1 cellular context compared by ENCODE assay signal in the genomic region with DNA sequence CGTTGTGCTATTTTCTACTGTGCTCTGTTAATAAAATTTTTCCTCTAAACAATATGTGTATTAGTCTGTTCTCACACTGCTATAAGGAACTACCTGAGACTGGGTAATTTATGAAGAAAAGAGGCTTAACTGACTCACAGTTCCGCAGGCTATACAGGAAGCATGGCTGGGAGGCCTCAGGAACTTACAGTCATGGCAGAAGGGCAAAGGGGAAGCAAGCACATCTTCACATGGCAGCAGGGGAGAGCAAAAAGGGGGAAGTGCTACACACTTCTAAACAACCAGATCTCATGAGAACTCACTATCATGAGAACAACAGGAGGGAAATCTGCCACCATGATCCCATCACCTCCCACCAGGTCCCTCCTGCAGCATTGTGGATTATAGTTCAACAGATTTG. TPM values are rescaled to one million over a fixed set of nuclear protein-coding genes. Genes with fewer than 3 reads are reported as not detected.
"Had no signal": no experiment of that assay in that cellular context is flagged by ENCODE, and none has a peak within 500 bp of the region (broad histone marks: within the 10 kb centered on the region; RNA-seq: fewer than 3 reads in every experiment).

No MANE protein-coding gene starts in this region.

RNA-seq across cellular contexts. Expression of a gene that starts 44.0 kb away (rescaled TPM):
- total RNA-seq: activated CD8-positive, alpha-beta T cell treated with anti-CD3 and anti-CD28 coated beads, Interleukin-2, amount 10 ng/mL, durations not matched to agents 7 days and 5 days had no signal
